ENCODE assay signal across 12 cellular contexts in genomic region chrX:65696613-65697012, GRCh38. TPM values are rescaled to one million over a fixed set of nuclear protein-coding genes. Genes with fewer than 3 reads are reported as not detected.
A peak's percentile ranks its signal among the peaks of the same experiment; 100 is the strongest.
DNase-seq lines count a peak whose midpoint lies in the region; ATAC-seq and TF ChIP-seq lines count a peak whose summit lies in the region.
"Had no signal": no experiment of that assay in that cellular context is flagged by ENCODE, and none has a peak within 500 bp of the region (broad histone marks: within the 10 kb centered on the region; RNA-seq: fewer than 3 reads in every experiment).

No MANE protein-coding gene starts in this region.

- H3K4me3 ChIP-seq in SU-DHL-6 (ENCODE audit: insufficient read depth, low read length, poor library complexity, severe bottlenecking) (no peak overlapping the region), fibroblast of lung (replicated peaks in 1 of 4; ENCODE audit: control extremely low read depth in 1 of 4, insufficient read depth in 1 of 4, low read depth in 3 of 4, low read length in 4 of 4) (no peak overlapping the region)
- H3K4me3 ChIP-seq: A549, neural progenitor cell had no signal

- ATAC-seq in stimulated activated naive B cell treated with anti-CD40 and anti-IgM and Interleukin-4, amounts not matched to agents 10 μg/mL and 1 μg/mL and 100 μg/mL, for 72 hours (replicated peaks) = no peak
- ATAC-seq in sciatic nerve = no peak
- ATAC-seq: A549, esophagus mucosa, HCT116 had no signal

- H3K36me3 Mint-ChIP-seq in activated CD4-positive, alpha-beta T cell treated with anti-CD3 and anti-CD28 coated beads, Interleukin-2, amount 10 ng/mL, durations not matched to agents 24 days and 14 days (ENCODE audit: low read depth) = peaks cover 36% of the 10 kb centered on the region
- H3K36me3 Mint-ChIP-seq in stimulated activated naive B cell treated with anti-CD40 and anti-IgM and Interleukin-4, amounts not matched to agents 10 μg/mL and 1 μg/mL and 100 μg/mL, for 72 hours = peaks cover 16 to 35% of the 10 kb centered on the region in 2 donors

- peaks cover 63% of the 10 kb centered on the region for H3K4me1 Mint-ChIP-seq in activated CD4-positive, alpha-beta T cell treated with anti-CD3 and anti-CD28 coated beads, Interleukin-2, amount 10 ng/mL, durations not matched to agents 24 days and 14 days
- peaks cover 66 to 89% of the 10 kb centered on the region in 2 donors for H3K4me1 Mint-ChIP-seq in stimulated activated naive B cell treated with anti-CD40 and anti-IgM and Interleukin-4, amounts not matched to agents 10 μg/mL and 1 μg/mL and 100 μg/mL, for 72 hours

- intact Hi-C loops in activated CD4-positive, alpha-beta T cell treated with anti-CD3 and anti-CD28 coated beads, Interleukin-2, amount 10 ng/mL, durations not matched to agents 24 days and 14 days (cut with micrococcal nuclease) = no loop called here
- intact Hi-C loops in sciatic nerve (cut with DNase I) = no loop called here

- H3K9ac ChIP-seq in SU-DHL-6 (ENCODE audit: low read length) (peak overlapping the region; percentile 64), fibroblast of lung (ENCODE audit: insufficient read depth, low read length) (no peak overlapping the region)
- H3K9ac ChIP-seq: neural progenitor cell had no signal

- peaks cover 34% of the 10 kb centered on the region for H3F3A ChIP-seq in SU-DHL-6 (ENCODE audit: insufficient read depth)

- H3K9me3 ChIP-seq in SU-DHL-6 (ENCODE audit: insufficient read depth, low read length) (no peaks in the 10 kb centered on the region), fibroblast of lung (ENCODE audit: control insufficient read depth, insufficient read depth, low read depth, low read length) (no peaks in the 10 kb centered on the region)
- H3K9me3 ChIP-seq: A549 had no signal

- no peaks in the 10 kb centered on the region for H3K9me3 Mint-ChIP-seq in activated CD4-positive, alpha-beta T cell treated with anti-CD3 and anti-CD28 coated beads, Interleukin-2, amount 10 ng/mL, durations not matched to agents 24 days and 14 days
- H3K9me3 Mint-ChIP-seq in stimulated activated naive B cell treated with anti-CD40 and anti-IgM and Interleukin-4, amounts not matched to agents 10 μg/mL and 1 μg/mL and 100 μg/mL, for 72 hours = no peaks in the 10 kb centered on the region

- peak overlapping the region; percentile 96 for H3K27ac Mint-ChIP-seq in activated CD4-positive, alpha-beta T cell treated with anti-CD3 and anti-CD28 coated beads, Interleukin-2, amount 10 ng/mL, durations not matched to agents 24 days and 14 days
- peak overlapping the region; percentile 68 for H3K27ac Mint-ChIP-seq in stimulated activated naive B cell treated with anti-CD40 and anti-IgM and Interleukin-4, amounts not matched to agents 10 μg/mL and 1 μg/mL and 100 μg/mL, for 72 hours
- H3K27ac Mint-ChIP-seq: neural progenitor cell had no signal

- peaks cover 19% of the 10 kb centered on the region for H3K4me1 ChIP-seq in fibroblast of lung (ENCODE audit: control insufficient read depth, extremely low read depth, insufficient read depth, low read length)

- H4K20me1 ChIP-seq in SU-DHL-6 (ENCODE audit: low read depth, low read length) = no peaks in the 10 kb centered on the region
- peaks cover 3% of the 10 kb centered on the region for H4K20me1 ChIP-seq in fibroblast of lung (ENCODE audit: control insufficient read depth, extremely low read depth, insufficient read depth, low read length)

- peak overlapping the region; percentile 100 for H3K27ac ChIP-seq in SU-DHL-6 (ENCODE audit: low read depth, low read length)
- peak overlapping the region; percentile 40 for H3K27ac ChIP-seq in fibroblast of lung (ENCODE audit: insufficient read depth, low read length)
- H3K27ac ChIP-seq: neural progenitor cell had no signal

- TF ChIP-seq CTCF in SU-DHL-6 (IDR thresholded peaks at IDR 0.05; ENCODE audit: insufficient read depth, low read length, poor library complexity, severe bottlenecking) (no peak), fibroblast of lung (conservative IDR thresholded peaks at IDR 0.05 in 1 of 2, IDR thresholded peaks at IDR 0.05 in 1 of 2; ENCODE audit: low read depth in 1 of 2, low read length in 2 of 2) (no peak)

- H3K27me3 ChIP-seq in SU-DHL-6 (ENCODE audit: low read length) = no peaks in the 10 kb centered on the region
- H3K27me3 ChIP-seq in fibroblast of lung (ENCODE audit: control insufficient read depth, insufficient read depth, low read length) = no peaks in the 10 kb centered on the region
- H3K27me3 ChIP-seq: neural progenitor cell had no signal

- DNase-seq in activated CD4-positive, alpha-beta T cell treated with anti-CD3 and anti-CD28 coated beads, Interleukin-2, amount 10 ng/mL, durations not matched to agents 24 days and 14 days = no peak
- DNase-seq in activated CD4-positive, alpha-beta T cell treated with anti-CD3 and anti-CD28 coated beads, Interleukin-2, amount 50 U/mL, for 4 hours = no peak
- DNase-seq in fibroblast of lung (ENCODE audit: low read depth in 2 of 2) (peak in 1 of 2 donors; percentile 64), sciatic nerve (ENCODE audit: low spot score) (no peak), hippocampal formation (lab: John Stamatoyannopoulos, UW) (no peak), AG20443 (ENCODE audit: low spot score) (no peak)
- DNase-seq in stimulated activated naive B cell treated with anti-CD40 and anti-IgM and Interleukin-4, amounts not matched to agents 10 μg/mL and 1 μg/mL and 100 μg/mL, for 72 hours = no peak

- H3K79me2 ChIP-seq in SU-DHL-6 (ENCODE audit: insufficient read depth, low read length) (peaks cover 80% of the 10 kb centered on the region), fibroblast of lung (ENCODE audit: control insufficient read depth, insufficient read depth, low read length) (peaks cover 93% of the 10 kb centered on the region)

- H3K27me3 Mint-ChIP-seq in activated CD4-positive, alpha-beta T cell treated with anti-CD3 and anti-CD28 coated beads, Interleukin-2, amount 10 ng/mL, durations not matched to agents 24 days and 14 days = no peaks in the 10 kb centered on the region
- no peaks in the 10 kb centered on the region for H3K27me3 Mint-ChIP-seq in stimulated activated naive B cell treated with anti-CD40 and anti-IgM and Interleukin-4, amounts not matched to agents 10 μg/mL and 1 μg/mL and 100 μg/mL, for 72 hours

- H3K4me3 Mint-ChIP-seq in activated CD4-positive, alpha-beta T cell treated with anti-CD3 and anti-CD28 coated beads, Interleukin-2, amount 10 ng/mL, durations not matched to agents 24 days and 14 days = peak overlapping the region; percentile 80
- peak overlapping the region in 1 of 2 donors; percentile 69 for H3K4me3 Mint-ChIP-seq in stimulated activated naive B cell treated with anti-CD40 and anti-IgM and Interleukin-4, amounts not matched to agents 10 μg/mL and 1 μg/mL and 100 μg/mL, for 72 hours
- H3K4me3 Mint-ChIP-seq: neural progenitor cell had no signal

- H3K36me3 ChIP-seq in SU-DHL-6 (ENCODE audit: low read length) = no peaks in the 10 kb centered on the region
- H3K36me3 ChIP-seq in fibroblast of lung (ENCODE audit: control insufficient read depth, insufficient read depth, low read length) = no peaks in the 10 kb centered on the region
- H3K36me3 ChIP-seq: neural progenitor cell had no signal

- H2AFZ ChIP-seq in SU-DHL-6 (ENCODE audit: low read depth, low read length, severe bottlenecking) = no peak overlapping the region
- no peak overlapping the region for H2AFZ ChIP-seq in fibroblast of lung (ENCODE audit: low read length)
- H2AFZ ChIP-seq: neural progenitor cell had no signal

- H3K4me2 ChIP-seq in SU-DHL-6 (ENCODE audit: low read depth, low read length, poor library complexity, severe bottlenecking) = peak overlapping the region; percentile 94
- H3K4me2 ChIP-seq in fibroblast of lung (ENCODE audit: extremely low read depth, insufficient read depth, low read length) = no peak overlapping the region
- H3K4me2 ChIP-seq: A549, neural progenitor cell had no signal

- no peaks in the 10 kb centered on the region for H3K9me2 ChIP-seq in SU-DHL-6 (replicated peaks; ENCODE audit: insufficient read depth, low read length)

RNA-seq across cellular contexts. Expression of gene MSN, which starts 29.2 kb away (rescaled TPM):
- total RNA-seq in activated CD4-positive, alpha-beta T cell treated with anti-CD3 and anti-CD28 coated beads, Interleukin-2, amount 10 ng/mL, durations not matched to agents 24 days and 14 days = 480 and 482 TPM in 2 replicates
- total RNA-seq in fibroblast of lung (107 and 148 TPM in 2 replicates), sciatic nerve (325 TPM)
- polyA plus RNA-seq in fibroblast of lung = 488 and 590 TPM in 2 replicates
- polyA plus RNA-seq in fibroblast of lung (2012) = 379 and 414 TPM in 2 replicates
- polyA minus RNA-seq in fibroblast of lung (ENCODE audit: low replicate concordance) = 582 and 606 TPM in 2 replicates
